ENCODE assay signal across 26 cellular contexts in genomic region chr12:6729186-6729585, GRCh38. TPM values are rescaled to one million over a fixed set of nuclear protein-coding genes. Genes with fewer than 3 reads are reported as not detected.
A peak's percentile ranks its signal among the peaks of the same experiment; 100 is the strongest.
DNase-seq lines count a peak whose midpoint lies in the region; ATAC-seq, FAIRE-seq and TF ChIP-seq lines count a peak whose summit lies in the region.
"Had no signal": no experiment of that assay in that cellular context is flagged by ENCODE, and none has a peak within 500 bp of the region (broad histone marks: within the 10 kb centered on the region; RNA-seq: fewer than 3 reads in every experiment).

No MANE protein-coding gene starts in this region.

- no peak for FAIRE-seq in kidney (lab: Jason Lieb, UNC)
- FAIRE-seq: A204.1, GM12878, GM12892, GM18507 had no signal

- H2BK12ac ChIP-seq in neuronal stem cell (ENCODE audit: low read length): no peak overlapping the region

- peak overlapping the region; percentile 64 for H4K91ac ChIP-seq in neuronal stem cell (ENCODE audit: low read depth, low read length, poor library complexity)

- H3K4me1 ChIP-seq in kidney (ENCODE audit: control insufficient read depth in 1 of 2, insufficient read depth in 1 of 2, low read depth in 1 of 2, low read length in 2 of 2) (peaks cover 4 to 7% of the 10 kb centered on the region in 2 donors), neuronal stem cell (ENCODE audit: control insufficient read depth in 2 of 2, insufficient read depth in 1 of 2, low read depth in 1 of 2, low read length in 2 of 2) (peaks cover 3 to 5% of the 10 kb centered on the region in 2 donors)
- H3K4me1 ChIP-seq: BE2C had no signal

- DNase-seq in kidney (peak; percentile 51), neuronal stem cell (ENCODE audit: low spot score) (no peak)
- no peak for DNase-seq in naive thymus-derived CD8-positive, alpha-beta T cell
- no peak for DNase-seq in NK-92 treated with Interleukin-12 subunit alpha and Interleukin-12 subunit beta, amount 100 ng/mL, for 24 hours (lab: John Stamatoyannopoulos, UW)
- no peak for DNase-seq in T-helper 2 cell treated with Interferon-gamma antibody and Interleukin-4, amounts not matched to agents 5 μg/mL and 100 μg/mL, for 36 hours (ENCODE audit: low spot score)
- DNase-seq: 8988T; ACHN; BE2C; C1 segment of cervical spinal cord; CD4-positive, alpha-beta memory T cell; CD4-positive, CD25-positive, alpha-beta regulatory T cell; CD8-positive, alpha-beta memory T cell; COR-L47; DMS 273 treated with DMSO at 0.1 percent for 48 hours; DMS153; DMS53; DMS79; DND-41; EL; GDM1 had no signal

- intact Hi-C loops in kidney (cut with DNase I): no loop called here

- TF ChIP-seq CTCF in kidney (IDR thresholded peaks at IDR 0.05; ENCODE audit: borderline replicate concordance, extremely low read depth, insufficient read depth): no peak

- H3K9ac ChIP-seq in kidney (ENCODE audit: low read length in 2 of 2) (no peak overlapping the region), neuronal stem cell (ENCODE audit: low read depth, low read length, poor library complexity) (peak overlapping the region; percentile 3)

- no peaks in the 10 kb centered on the region for H3K27me3 ChIP-seq in neuronal stem cell (ENCODE audit: control insufficient read depth in 3 of 3, insufficient read depth in 3 of 3, low read depth in 1 of 3, low read length in 3 of 3)
- H3K27me3 ChIP-seq: BE2C, BLaER1 had no signal

- no peak overlapping the region for H2BK15ac ChIP-seq in neuronal stem cell (ENCODE audit: low read length)

- H3K23ac ChIP-seq in neuronal stem cell (ENCODE audit: low read depth, low read length, poor library complexity): peak overlapping the region; percentile 52

- H3K4me3 ChIP-seq in kidney (ENCODE audit: low read length in 2 of 2) (no peak overlapping the region), neuronal stem cell (ENCODE audit: low read length in 2 of 2) (peak overlapping the region in 1 of 2 donors; percentile 11)
- H3K4me3 ChIP-seq: BLaER1, GM12878 had no signal

- peak overlapping the region; percentile 72 for H2AK5ac ChIP-seq in neuronal stem cell (ENCODE audit: low read depth, low read length)

- no peak overlapping the region for H3K27ac Mint-ChIP-seq in naive thymus-derived CD8-positive, alpha-beta T cell
- H3K27ac Mint-ChIP-seq in T-helper 2 cell treated with Interferon-gamma antibody and Interleukin-4, amounts not matched to agents 5 μg/mL and 100 μg/mL, for 36 hours: no peak overlapping the region
- H3K27ac Mint-ChIP-seq: CD4-positive, CD25-positive, alpha-beta regulatory T cell had no signal

- no peaks in the 10 kb centered on the region for H3K9me3 Mint-ChIP-seq in naive thymus-derived CD8-positive, alpha-beta T cell
- no peaks in the 10 kb centered on the region for H3K9me3 Mint-ChIP-seq in T-helper 2 cell treated with Interferon-gamma antibody and Interleukin-4, amounts not matched to agents 5 μg/mL and 100 μg/mL, for 36 hours
- H3K9me3 Mint-ChIP-seq: CD14-positive monocyte; CD4-positive, alpha-beta memory T cell; CD4-positive, CD25-positive, alpha-beta regulatory T cell; CD8-positive, alpha-beta memory T cell had no signal

- H3K4me1 Mint-ChIP-seq in naive thymus-derived CD8-positive, alpha-beta T cell: peaks cover 11 to 25% (median 12%) of the 10 kb centered on the region in 4 donors
- peaks cover 10% of the 10 kb centered on the region for H3K4me1 Mint-ChIP-seq in T-helper 2 cell treated with Interferon-gamma antibody and Interleukin-4, amounts not matched to agents 5 μg/mL and 100 μg/mL, for 36 hours (ENCODE audit: low read depth)

- H4K8ac ChIP-seq in neuronal stem cell (ENCODE audit: low read depth, low read length): no peak overlapping the region

- H2BK120ac ChIP-seq in neuronal stem cell (ENCODE audit: low read depth, low read length): no peak overlapping the region

- POLR2A ChIA-PET in naive thymus-derived CD8-positive, alpha-beta T cell (lab: Charles Lee): interaction anchor here (0.6 to 0.7 kb wide), 2 partner anchors 11 to 40 kb away, joined by 5 read pairs; partner anchors contain the start of gene ZNF384

- no peak overlapping the region for H3K4me3 Mint-ChIP-seq in naive thymus-derived CD8-positive, alpha-beta T cell
- no peak overlapping the region for H3K4me3 Mint-ChIP-seq in T-helper 2 cell treated with Interferon-gamma antibody and Interleukin-4, amounts not matched to agents 5 μg/mL and 100 μg/mL, for 36 hours
- H3K4me3 Mint-ChIP-seq: CD14-positive monocyte; CD4-positive, alpha-beta memory T cell; CD8-positive, alpha-beta memory T cell had no signal

- H3K9me3 ChIP-seq in kidney (ENCODE audit: control insufficient read depth in 1 of 2, low read length in 2 of 2): no peaks in the 10 kb centered on the region
- no peaks in the 10 kb centered on the region for H3K9me3 ChIP-seq in neuronal stem cell (replicated peaks in 1 of 2; ENCODE audit: control insufficient read depth in 2 of 2, insufficient read depth in 1 of 2, low read depth in 1 of 2, low read length in 2 of 2)
- H3K9me3 ChIP-seq: BE2C, BLaER1 had no signal

- no peak for ATAC-seq in naive thymus-derived CD8-positive, alpha-beta T cell
- ATAC-seq: GM12878 had no signal

- H3K79me1 ChIP-seq in neuronal stem cell (ENCODE audit: low read depth, low read length): peaks cover 2% of the 10 kb centered on the region

- no peaks in the 10 kb centered on the region for H3K27me3 Mint-ChIP-seq in naive thymus-derived CD8-positive, alpha-beta T cell
- no peaks in the 10 kb centered on the region for H3K27me3 Mint-ChIP-seq in T-helper 2 cell treated with Interferon-gamma antibody and Interleukin-4, amounts not matched to agents 5 μg/mL and 100 μg/mL, for 36 hours (ENCODE audit: low read depth)
- H3K27me3 Mint-ChIP-seq: CD4-positive, alpha-beta memory T cell; CD8-positive, alpha-beta memory T cell had no signal

- H3K4me2 ChIP-seq in neuronal stem cell (ENCODE audit: insufficient read depth, low read length, poor library complexity, severe bottlenecking): no peak overlapping the region

- no peak overlapping the region for H3K27ac ChIP-seq in kidney (ENCODE audit: low read depth in 2 of 2, low read length in 2 of 2)
- no peak overlapping the region for H3K27ac ChIP-seq in neuronal stem cell (replicated peaks; ENCODE audit: low read length)
- H3K27ac ChIP-seq: BLaER1 had no signal

- no peak overlapping the region for H2BK5ac ChIP-seq in neuronal stem cell (ENCODE audit: low read length)

- H2AFZ ChIP-seq in neuronal stem cell (ENCODE audit: low read length): no peak overlapping the region

- no peak overlapping the region for H3K4ac ChIP-seq in neuronal stem cell (ENCODE audit: low read length)

- WGBS in neuronal stem cell (ENCODE audit: extremely low coverage in 2 of 2, insufficient read length in 2 of 2, insufficient replicate concordance in 1 of 2), 2 donors: no CpG with 5 or more reads among the region's 18 CpGs

- H3K14ac ChIP-seq in neuronal stem cell (ENCODE audit: low read length): no peak overlapping the region

- no peak overlapping the region for H3K18ac ChIP-seq in neuronal stem cell (ENCODE audit: low read length)

- peaks cover 27 to 33% of the 10 kb centered on the region in 2 donors for H3K36me3 ChIP-seq in kidney (ENCODE audit: control insufficient read depth in 1 of 2, insufficient read depth in 2 of 2, low read length in 2 of 2)
- H3K36me3 ChIP-seq in neuronal stem cell (replicated peaks in 1 of 2; ENCODE audit: control insufficient read depth in 2 of 2, insufficient read depth in 2 of 2, low read length in 2 of 2): peaks cover 29 to 62% of the 10 kb centered on the region in 2 donors

- H3K36me3 Mint-ChIP-seq in naive thymus-derived CD8-positive, alpha-beta T cell: peaks cover 0 to 65% (median 28%) of the 10 kb centered on the region in 3 donors
- H3K36me3 Mint-ChIP-seq in T-helper 2 cell treated with Interferon-gamma antibody and Interleukin-4, amounts not matched to agents 5 μg/mL and 100 μg/mL, for 36 hours (ENCODE audit: low read depth): peaks cover 20% of the 10 kb centered on the region

RNA-seq across cellular contexts. Expression of gene COPS7A, which starts 5.3 kb away (rescaled TPM):
- 71.9 TPM for total RNA-seq in kidney
- 94.1 TPM for polyA plus RNA-seq in kidney (ENCODE audit: insufficient read depth, low read depth, low replicate concordance)
- 24.4 TPM for polyA plus RNA-seq in neuronal stem cell (2013, experiment 1 of 2)
- polyA plus RNA-seq in neuronal stem cell (2013, experiment 2 of 2): 23.7 TPM
- 10 to 100 TPM; 27.0 to 35.4 TPM for total RNA-seq in naive thymus-derived CD8-positive, alpha-beta T cell
- 10 to 100 TPM; 34.9 to 42.4 (median 36.2) TPM for polyA plus RNA-seq in naive thymus-derived CD8-positive, alpha-beta T cell

RNA-seq across cellular contexts. Expression of gene MLF2, which starts 23.8 kb away (rescaled TPM):
- 141 TPM for total RNA-seq in kidney
- 289 TPM for polyA plus RNA-seq in kidney (ENCODE audit: insufficient read depth, low read depth, low replicate concordance)
- polyA plus RNA-seq in neuronal stem cell (2013, experiment 1 of 2): 158 TPM
- 152 TPM for polyA plus RNA-seq in neuronal stem cell (2013, experiment 2 of 2)
- total RNA-seq in naive thymus-derived CD8-positive, alpha-beta T cell: 10 to 100 TPM; 87.6 to 98.9 TPM
- polyA plus RNA-seq in naive thymus-derived CD8-positive, alpha-beta T cell: 100 to 1,000 TPM in 2 of 3 donors, 10 to 100 TPM in 1; 98.5 to 133 (median 126) TPM

RNA-seq across cellular contexts. Expression of gene PIANP, which starts 28.6 kb away (rescaled TPM):
- 0.63 TPM for total RNA-seq in kidney
- polyA plus RNA-seq in kidney (ENCODE audit: insufficient read depth, low read depth, low replicate concordance): 0.45 TPM
- 30.7 TPM for polyA plus RNA-seq in neuronal stem cell (2013, experiment 1 of 2)
- polyA plus RNA-seq in neuronal stem cell (2013, experiment 2 of 2): 30.4 TPM
- total RNA-seq in naive thymus-derived CD8-positive, alpha-beta T cell: 1 to 10 TPM in 1 of 2 experiments, under 1 TPM in 1; 0.41 to 1.2 TPM
- polyA plus RNA-seq in naive thymus-derived CD8-positive, alpha-beta T cell: under 1 TPM in 2 of 3 donors, not detected in 1; 0.06 to 0.30 TPM
- total RNA-seq: CD4-positive, CD25-positive, alpha-beta regulatory T cell had no signal
- polyA plus RNA-seq: CD14-positive monocyte had no signal

RNA-seq across cellular contexts. Expression of gene PTMS, which starts 37.0 kb away (rescaled TPM):
- total RNA-seq in kidney: 269 TPM
- 590 TPM for polyA plus RNA-seq in kidney (ENCODE audit: insufficient read depth, low read depth, low replicate concordance)
- 2,422 TPM for polyA plus RNA-seq in neuronal stem cell (2013, experiment 1 of 2)
- polyA plus RNA-seq in neuronal stem cell (2013, experiment 2 of 2): 2,254 TPM
- total RNA-seq in naive thymus-derived CD8-positive, alpha-beta T cell: under 1 TPM in 1 of 2 experiments, not detected in 1; 0.55 TPM
- 1 to 10 TPM in 1 of 3 donors, not detected in 2; 4.8 TPM for polyA plus RNA-seq in naive thymus-derived CD8-positive, alpha-beta T cell

RNA-seq across cellular contexts. Expression of gene ZNF384, which starts 40.0 kb away (rescaled TPM):
- total RNA-seq in kidney: 51.6 TPM
- polyA plus RNA-seq in kidney (ENCODE audit: insufficient read depth, low read depth, low replicate concordance): 19.7 TPM
- 57.1 TPM for polyA plus RNA-seq in neuronal stem cell (2013, experiment 1 of 2)
- polyA plus RNA-seq in neuronal stem cell (2013, experiment 2 of 2): 53.1 TPM
- total RNA-seq in naive thymus-derived CD8-positive, alpha-beta T cell: 10 to 100 TPM; 90.5 to 94.8 TPM
- polyA plus RNA-seq in naive thymus-derived CD8-positive, alpha-beta T cell: 10 to 100 TPM; 17.6 to 39.6 (median 26.3) TPM
